8 cellular contexts compared by ENCODE assay signal in the genomic region with DNA sequence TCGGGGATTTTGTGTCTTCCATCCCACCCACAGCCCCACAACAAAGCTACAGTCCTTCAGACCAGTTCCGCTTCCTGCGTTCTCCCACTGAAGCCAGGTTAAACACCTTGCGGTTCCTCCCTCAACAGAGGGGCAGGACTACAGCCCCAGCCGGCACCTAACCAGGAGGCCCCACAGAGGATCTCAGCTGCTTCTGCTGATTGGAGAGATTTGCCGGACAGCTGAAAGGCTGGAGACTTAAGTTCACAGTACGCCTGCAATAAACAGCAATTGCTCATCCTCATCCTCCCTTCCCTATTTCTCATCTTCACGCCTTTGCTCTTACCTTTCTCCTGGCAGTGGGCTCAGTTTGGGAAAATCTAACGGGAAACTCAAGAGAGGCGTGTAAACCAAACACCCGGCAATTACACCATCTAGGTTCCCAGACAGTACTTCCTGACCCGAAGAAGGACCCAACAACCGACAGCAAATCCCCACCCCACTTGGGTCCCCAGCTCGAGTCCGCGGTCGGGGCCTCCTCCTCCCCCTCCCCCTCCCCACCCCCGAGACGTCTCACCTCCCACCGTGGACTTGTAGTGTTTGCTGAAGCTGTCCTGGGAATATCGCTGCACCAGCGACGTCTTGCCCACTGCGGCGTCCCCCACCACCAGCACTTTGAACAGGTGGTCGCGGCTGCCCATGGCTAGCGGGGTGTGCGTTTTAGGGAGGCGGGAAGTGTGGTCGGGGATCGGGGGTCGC. TPM values are rescaled to one million over a fixed set of nuclear protein-coding genes. Genes with fewer than 3 reads are reported as not detected.
DNase-seq lines count a peak whose midpoint lies in the region; ATAC-seq and TF ChIP-seq lines count a peak whose summit lies in the region.

No MANE protein-coding gene starts in this region.

- in situ Hi-C loops in SK-MEL-5 (cut with HindIII; ENCODE audit: low pct_unique_long_range_greater_than_20kb, low sequenced_read_pairs): no loop called here

- intact Hi-C loops in ascending aorta (cut with DNase I): loop anchor here (1.0 kb wide), 2 partner anchors 24 to 39 kb away; a partner anchor contains a TSS

- H3K9me3 ChIP-seq in BE2C (no peaks in the 10 kb centered on the region), ascending aorta (no peaks in the 10 kb centered on the region)

- H3K27ac Mint-ChIP-seq in immature natural killer cell: peak overlapping the region; percentile 100

- H3K36me3 ChIP-seq in BE2C (no peaks in the 10 kb centered on the region), ascending aorta (peaks cover 3 to 13% of the 10 kb centered on the region in 2 donors)

- peaks cover 17 to 25% (median 18%) of the 10 kb centered on the region in 3 donors for H3K27me3 Mint-ChIP-seq in immature natural killer cell (ENCODE audit: low read depth in 3 of 3)

- no peaks in the 10 kb centered on the region for H3K4me1 ChIP-seq in BE2C
- peaks cover 5 to 11% of the 10 kb centered on the region in 2 donors for H3K4me1 ChIP-seq in ascending aorta

- H3K27me3 ChIP-seq in BE2C (no peaks in the 10 kb centered on the region; the same call in 1 of the 2 replicates), ascending aorta (no peaks in the 10 kb centered on the region)

- peak overlapping the region; percentile 86 for H3K4me3 ChIP-seq in BE2C (ENCODE audit: low read depth, low read length)
- peak overlapping the region; percentile 77 to 93 for H3K4me3 ChIP-seq in ascending aorta

- H3K36me3 Mint-ChIP-seq in immature natural killer cell: peaks cover 4 to 22% (median 19%) of the 10 kb centered on the region in 3 donors

- TF ChIP-seq CTCF in BE2C (IDR thresholded peaks at IDR 0.05; ENCODE audit: low read depth, low read length) (no peak), ascending aorta (IDR thresholded peaks at IDR 0.05) (no peak)

- peak; percentile 16 for DNase-seq in BE2C
- peak; percentile 7 for DNase-seq in SK-MEL-5 (ENCODE audit: low read depth, low spot score)
- no peak for DNase-seq in ascending aorta (ENCODE audit: low spot score in 2 of 2)
- peak; percentile 55 to 65 (median 64) for DNase-seq in immature natural killer cell
- DNase-seq in stimulated activated CD4-positive, alpha-beta T cell treated with anti-CD3 and anti-CD28 coated beads, Interleukin-15, amount 100 ng/mL, for 1 hour (ENCODE audit: low read depth in 1 of 2, low spot score in 1 of 2): peak; percentile 9
- no peak for DNase-seq in DMS114 treated with DMSO at 0.1 percent for 48 hours (lab: John Stamatoyannopoulos, UW; ENCODE audit: unreplicated experiment)

- H3K4me1 Mint-ChIP-seq in immature natural killer cell: peaks cover 74 to 86% of the 10 kb centered on the region in 2 donors

- peak; percentile 17 for ATAC-seq in GM21526 (IDR thresholded peaks at IDR 0.05; ENCODE audit: low FRiP score, unreplicated experiment)
- ATAC-seq in GM21367 (IDR thresholded peaks at IDR 0.05; ENCODE audit: unreplicated experiment): no peak

- peak overlapping the region; percentile 82 to 90 for H3K27ac ChIP-seq in ascending aorta

- H3K9me3 Mint-ChIP-seq in immature natural killer cell: no peaks in the 10 kb centered on the region

- peak overlapping the region; percentile 97 to 100 (median 99) for H3K4me3 Mint-ChIP-seq in immature natural killer cell

RNA-seq across cellular contexts. Expression of a gene that starts 0.8 kb away (rescaled TPM):
- 11.6 TPM for polyA plus RNA-seq in BE2C (2012; ENCODE audit: insufficient read depth, insufficient read length, low read depth)
- 29.8 and 30.8 TPM in 2 replicates for total RNA-seq in SK-MEL-5 (2014; rRNA removed; shearing (Covaris generic))
- 45.3 and 45.4 TPM in 2 replicates for polyA plus RNA-seq in SK-MEL-5 (2015; cell fraction: cytosol; rRNA removed)
- polyA plus RNA-seq in SK-MEL-5 (2015; cell fraction: nucleus; rRNA removed): 34.5 and 43.2 TPM in 2 replicates
- total RNA-seq in ascending aorta: 18.0 TPM
- polyA plus RNA-seq in immature natural killer cell: 100 to 1,000 TPM; 156 to 206 (median 197) TPM

RNA-seq across cellular contexts. Expression of a gene that starts 24.5 kb away (rescaled TPM):
- polyA plus RNA-seq in BE2C (2012; ENCODE audit: insufficient read depth, insufficient read length, low read depth): 99.7 TPM
- 63.2 and 69.2 TPM in 2 replicates for total RNA-seq in SK-MEL-5 (2014; rRNA removed; shearing (Covaris generic))
- 40.0 and 47.2 TPM in 2 replicates for polyA plus RNA-seq in SK-MEL-5 (2015; cell fraction: cytosol; rRNA removed)
- polyA plus RNA-seq in SK-MEL-5 (2015; cell fraction: nucleus; rRNA removed): 19.9 and 20.4 TPM in 2 replicates
- total RNA-seq in ascending aorta: 42.1 TPM
- polyA plus RNA-seq in immature natural killer cell: 10 to 100 TPM in 2 of 3 donors, 1 to 10 TPM in 1; 7.8 to 20.3 (median 18.9) TPM

RNA-seq across cellular contexts. Expression of a gene that starts 38.6 kb away (rescaled TPM):
- polyA plus RNA-seq in BE2C (2012; ENCODE audit: insufficient read depth, insufficient read length, low read depth): 13.4 TPM
- total RNA-seq in SK-MEL-5 (2014; rRNA removed; shearing (Covaris generic)): 9.9 and 10.3 TPM in 2 replicates
- polyA plus RNA-seq in SK-MEL-5 (2015; cell fraction: cytosol; rRNA removed): 25.7 and 30.6 TPM in 2 replicates
- 28.6 and 31.6 TPM in 2 replicates for polyA plus RNA-seq in SK-MEL-5 (2015; cell fraction: nucleus; rRNA removed)
- 28.8 TPM for total RNA-seq in ascending aorta
- 10 to 100 TPM in 1 of 3 donors, 1 to 10 TPM in 2; 5.2 to 14.9 (median 6.4) TPM for polyA plus RNA-seq in immature natural killer cell

Comparison
In these comparisons a context has a peak if more than half of its experiments do, and no peak if none do; other contexts are left out.
1. DNase-seq: peak in BE2C (single experiment), SK-MEL-5 (single experiment), immature natural killer cell (3 of 3) and stimulated activated CD4-positive, alpha-beta T cell treated with anti-CD3 and anti-CD28 coated beads, Interleukin-15, amount 100 ng/mL, for 1 hour (2 of 2); none in ascending aorta (0 of 2) and DMS114 treated with DMSO at 0.1 percent for 48 hours (single experiment).